29 cellular contexts compared by ENCODE assay signal in genomic region chr2:156769802-156770201, GRCh38.
"Had no signal": no experiment of that assay in that cellular context is flagged by ENCODE, and none has a peak within 500 bp of the region (broad histone marks: within the 10 kb centered on the region; RNA-seq: fewer than 3 reads in every experiment).

No MANE protein-coding gene starts in this region.

- H3K4me3 Mint-ChIP-seq: dendritic cell treated with granulocyte-macrophage colony-stimulating factor and Interleukin-4, amounts not matched to agents 40 ng/mL and 50 ng/mL, for 4 days; effector memory CD8-positive, alpha-beta T cell; endodermal cell had no signal

- H3K27me3 Mint-ChIP-seq: dendritic cell treated with granulocyte-macrophage colony-stimulating factor and Interleukin-4, amounts not matched to agents 40 ng/mL and 50 ng/mL, for 4 days; effector memory CD8-positive, alpha-beta T cell had no signal

- H3K4me3 ChIP-seq: colonic mucosa, coronary artery, dorsolateral prefrontal cortex, esophagus muscularis mucosa, esophagus squamous epithelium, gastrocnemius medialis, gastroesophageal sphincter, heart left ventricle, heart right ventricle had no signal

- H3K27ac Mint-ChIP-seq: dendritic cell treated with granulocyte-macrophage colony-stimulating factor and Interleukin-4, amounts not matched to agents 40 ng/mL and 50 ng/mL, for 4 days; effector memory CD8-positive, alpha-beta T cell; endodermal cell had no signal

- H3K4me1 Mint-ChIP-seq: endodermal cell had no signal

- H3K27ac ChIP-seq: colonic mucosa, coronary artery, dorsolateral prefrontal cortex, epithelial cell of prostate, esophagus muscularis mucosa, esophagus squamous epithelium, foreskin keratinocyte, gastrocnemius medialis, gastroesophageal sphincter, heart left ventricle, heart right ventricle had no signal

- ATAC-seq: effector memory CD8-positive, alpha-beta T cell; esophagus mucosa; foreskin keratinocyte; gastrocnemius medialis; gastroesophageal sphincter; heart left ventricle; heart right ventricle had no signal

- DNase-seq: colonic mucosa; cortex of kidney; dermis blood vessel endothelial cell; dorsolateral prefrontal cortex; effector CD4-positive, alpha-beta T cell; effector CD8-positive, alpha-beta T cell; effector memory CD4-positive, alpha-beta T cell; effector memory CD8-positive, alpha-beta T cell; endodermal cell; erythroblast; esophagus squamous epithelium; foreskin fibroblast; foreskin keratinocyte; foreskin melanocyte; gastrocnemius medialis; glutamatergic neuron; head of caudate nucleus; heart left ventricle; heart right ventricle had no signal

- H3K4me1 ChIP-seq: colonic mucosa, esophagus muscularis mucosa, esophagus squamous epithelium, foreskin keratinocyte, gastrocnemius medialis, gastroesophageal sphincter, heart left ventricle, heart right ventricle had no signal

- H3K9me3 ChIP-seq: colonic mucosa, esophagus squamous epithelium, gastrocnemius medialis had no signal

- H3K27me3 ChIP-seq: colonic mucosa, dorsolateral prefrontal cortex, esophagus muscularis mucosa, esophagus squamous epithelium, foreskin keratinocyte, gastrocnemius medialis, gastroesophageal sphincter, heart left ventricle, heart right ventricle had no signal

- H3K36me3 ChIP-seq: colonic mucosa, esophagus muscularis mucosa, esophagus squamous epithelium, gastrocnemius medialis, gastroesophageal sphincter, heart left ventricle, heart right ventricle had no signal

- FAIRE-seq: colon, endometrium, endothelial cell of umbilical vein, frontal cortex had no signal
